ENCODE assay signal across 8 cellular contexts in genomic region chr6:44593539-44593944, GRCh38.
DNase-seq lines count a peak whose midpoint lies in the region; ATAC-seq lines count a peak whose summit lies in the region.

No MANE protein-coding gene starts in this region.

- DNase-seq in GM04503 (ENCODE audit: low read depth) = peak; percentile 3
- peak; percentile 75 for DNase-seq in KBM-7
- DNase-seq in RPMI8226 = peak; percentile 53
- DNase-seq in activated gamma-delta T cell treated with anti-CD3 and anti-CD28 coated beads, Interleukin-2, amount 50 U/mL, for 16 hours (ENCODE audit: low read depth) = peak; percentile 39
- DNase-seq in iPS DF 19.7 (ENCODE audit: low read depth, low spot score) = peak; percentile 86
- DNase-seq in stimulated activated CD4-positive, alpha-beta T cell treated with anti-CD3 and anti-CD28 coated beads, Interleukin-2, amount 100 ng/mL, for 48 hours = peak; percentile 61 to 68

- in situ Hi-C loops in KBM-7 (cut with MboI; ENCODE audit: low pct_unique_long_range_greater_than_20kb, low sequenced_read_pairs) = no loop called here

- ATAC-seq in HG02840 (IDR thresholded peaks at IDR 0.05; ENCODE audit: low FRiP score, unreplicated experiment) = no peak
- no peak for ATAC-seq in HG02852 (IDR thresholded peaks at IDR 0.05; ENCODE audit: unreplicated experiment)

Comparison
In these comparisons a context has a peak if more than half of its experiments do, and no peak if none do; other contexts are left out.
1. DNase-seq: peak in every context shown above with its lines; median percentile 86 in iPS DF 19.7; 75 in KBM-7; 64 in stimulated activated CD4-positive, alpha-beta T cell treated with anti-CD3 and anti-CD28 coated beads, Interleukin-2, amount 100 ng/mL, for 48 hours; 53 in RPMI8226; 39 in activated gamma-delta T cell treated with anti-CD3 and anti-CD28 coated beads, Interleukin-2, amount 50 U/mL, for 16 hours; 3 in GM04503.